ENCODE assay signal across 2 cellular contexts in the genomic region with DNA sequence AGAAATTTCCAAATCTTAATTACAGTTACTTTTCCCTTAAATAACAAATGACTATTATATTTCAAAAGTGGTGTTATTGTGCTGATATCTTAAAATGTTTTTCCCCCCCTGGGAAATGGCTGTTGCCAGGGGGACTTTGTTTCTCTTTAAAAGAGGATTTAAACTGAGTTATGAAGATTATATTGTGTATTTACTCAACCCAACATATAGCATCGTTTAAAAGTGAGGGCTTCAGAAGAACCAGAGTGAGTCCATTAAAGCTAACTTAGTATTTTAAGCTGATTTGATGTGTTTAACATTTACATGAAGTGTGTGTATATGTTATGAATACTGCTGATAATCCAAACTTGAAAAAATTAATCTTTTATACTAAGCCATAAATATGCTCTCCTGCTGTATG.
TF ChIP-seq lines count a peak whose summit lies in the region.

No MANE protein-coding gene starts in this region.

TF ChIP-seq in A549, 52 proteins besides CTCF, POLR2A, EP300 and RAD21:
- TF ChIP-seq CHD2 (IDR thresholded peaks at IDR 0.05; ENCODE audit: low read length, partially characterized antibody) (no peak), HEYL (CRISPR knock-in tag; IDR thresholded peaks at IDR 0.05) (no peak), RNF2 (IDR thresholded peaks at IDR 0.05; ENCODE audit: borderline replicate concordance, low read depth) (no peak), SREBF2 (IDR thresholded peaks at IDR 0.05) (no peak), PHF8 (IDR thresholded peaks at IDR 0.05; ENCODE audit: borderline replicate concordance, low read depth) (no peak)
- TF ChIP-seq, protein P1, sequence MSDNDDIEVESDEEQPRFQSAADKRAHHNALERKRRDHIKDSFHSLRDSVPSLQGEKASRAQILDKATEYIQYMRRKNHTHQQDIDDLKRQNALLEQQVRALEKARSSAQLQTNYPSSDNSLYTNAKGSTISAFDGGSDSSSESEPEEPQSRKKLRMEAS (IDR thresholded peaks at IDR 0.05): no peak
- TF ChIP-seq, protein P2, sequence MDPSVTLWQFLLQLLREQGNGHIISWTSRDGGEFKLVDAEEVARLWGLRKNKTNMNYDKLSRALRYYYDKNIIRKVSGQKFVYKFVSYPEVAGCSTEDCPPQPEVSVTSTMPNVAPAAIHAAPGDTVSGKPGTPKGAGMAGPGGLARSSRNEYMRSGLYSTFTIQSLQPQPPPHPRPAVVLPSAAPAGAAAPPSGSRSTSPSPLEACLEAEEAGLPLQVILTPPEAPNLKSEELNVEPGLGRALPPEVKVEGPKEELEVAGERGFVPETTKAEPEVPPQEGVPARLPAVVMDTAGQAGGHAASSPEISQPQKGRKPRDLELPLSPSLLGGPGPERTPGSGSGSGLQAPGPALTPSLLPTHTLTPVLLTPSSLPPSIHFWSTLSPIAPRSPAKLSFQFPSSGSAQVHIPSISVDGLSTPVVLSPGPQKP (IDR thresholded peaks at IDR 0.05; ENCODE audit: low read depth, low read length): no peak
TF ChIP-seq in A549: peak in this region for 0.

TF ChIP-seq in IMR-90, 13 proteins besides CTCF, POLR2A, EP300 and RAD21:
- TF ChIP-seq USF2 (IDR thresholded peaks at IDR 0.05; ENCODE audit: low read depth, low read length): no peak
- no peak for TF ChIP-seq BHLHE40 (IDR thresholded peaks at IDR 0.05; ENCODE audit: low read depth, low read length)
- TF ChIP-seq RFX5 (IDR thresholded peaks at IDR 0.05; ENCODE audit: low read depth, low read length): no peak
